Comparison of ENCODE assay signal across 8 cellular contexts in genomic region chr18:37393945-37394609, GRCh38.
DNase-seq lines count a peak whose midpoint lies in the region; ATAC-seq and TF ChIP-seq lines count a peak whose summit lies in the region.

No MANE protein-coding gene starts in this region.

- H3K4me1 ChIP-seq in neuron (ENCODE audit: insufficient read depth, low read length) = peaks cover 18% of the 10 kb centered on the region

- peak overlapping the region; percentile 44 for H3K4me3 ChIP-seq in WI38 (ENCODE audit: low read depth, low read length)
- H3K4me3 ChIP-seq in neuron (ENCODE audit: low read length) = peak overlapping the region; percentile 55

- DNase-seq in EH (ENCODE audit: low read depth) (peak; percentile 95), NCI-H1092 (lab: John Stamatoyannopoulos, UW) (peak; percentile 71), head of caudate nucleus (peak; percentile 81 to 97 (median 93))

- H2AFZ ChIP-seq in neuron (ENCODE audit: low read depth, low read length) = peak overlapping the region; percentile 89

- ATAC-seq in GM21367 (IDR thresholded peaks at IDR 0.05; ENCODE audit: unreplicated experiment) = no peak
- ATAC-seq in GM18867 (IDR thresholded peaks at IDR 0.05; ENCODE audit: unreplicated experiment) = no peak
- no peak for ATAC-seq in GM21423 (IDR thresholded peaks at IDR 0.05; ENCODE audit: unreplicated experiment)

- no peak for TF ChIP-seq CTCF in WI38 (IDR thresholded peaks at IDR 0.05; ENCODE audit: low read depth, low read length)

- intact Hi-C loops in head of caudate nucleus (cut with DNase I) = no loop called here

- no peaks in the 10 kb centered on the region for H3K36me3 ChIP-seq in neuron (ENCODE audit: insufficient read depth, low read length)

- no peaks in the 10 kb centered on the region for H3K9me3 ChIP-seq in neuron (ENCODE audit: low read length)

- H3K27me3 ChIP-seq in neuron (ENCODE audit: insufficient read depth, low read length) = no peaks in the 10 kb centered on the region
